In genomic region chr10:16965740-16966447, GRCh38 we compare ENCODE assay signal across 11 cellular contexts.
DNase-seq lines count a peak whose midpoint lies in the region; ATAC-seq and TF ChIP-seq lines count a peak whose summit lies in the region.
"Had no signal": no experiment of that assay in that cellular context is flagged by ENCODE, and none has a peak within 500 bp of the region (broad histone marks: within the 10 kb centered on the region; RNA-seq: fewer than 3 reads in every experiment).

No MANE protein-coding gene starts in this region.

- H3K9ac ChIP-seq in endodermal cell (ENCODE audit: extremely low read depth, low read length, poor library complexity, severe bottlenecking), result no peak overlapping the region

- H3K4me3 ChIP-seq in endodermal cell (ENCODE audit: low read length), result no peak overlapping the region

- intact Hi-C loops in activated T-helper 1 cell treated with anti-CD3 and anti-CD28 coated beads, Interleukin-12 subunit alpha, Interleukin-12 subunit beta, Interleukin-2, Interleukin-4 antibody, amounts not matched to agents 30 ng/mL and 10 ng/mL and 1 ng/mL, durations not matched to agents 14 hours and 24 hours and 36 hours (cut with micrococcal nuclease), result no loop called here

- no peaks in the 10 kb centered on the region for H3K27me3 ChIP-seq in endodermal cell (ENCODE audit: control insufficient read depth, insufficient read depth, low read length, poor library complexity, severe bottlenecking)

- no peaks in the 10 kb centered on the region for H3K36me3 ChIP-seq in endodermal cell (ENCODE audit: control insufficient read depth, insufficient read depth, low read length)

- DNase-seq in AG08395 (ENCODE audit: low spot score) (peak; percentile 91), M059J (ENCODE audit: low read depth) (peak; percentile 94), endodermal cell (peak; percentile 65), mucosa of gallbladder (ENCODE audit: low spot score) (peak; percentile 49), HuH-7 (ENCODE audit: low spot score) (no peak)
- no peak for DNase-seq in activated CD4-positive, alpha-beta T cell treated with anti-CD3 and anti-CD28 coated beads, Interleukin-2, amount 50 U/mL, for 1 hour
- DNase-seq in activated T-helper 1 cell treated with anti-CD3 and anti-CD28 coated beads, Interleukin-12 subunit alpha, Interleukin-12 subunit beta, Interleukin-2, Interleukin-4 antibody, amounts not matched to agents 30 ng/mL and 10 ng/mL and 1 ng/mL, durations not matched to agents 14 hours and 24 hours and 36 hours (ENCODE audit: low spot score), result no peak
- DNase-seq: COR-L47 had no signal

- ATAC-seq in GM21515 (IDR thresholded peaks at IDR 0.05; ENCODE audit: unreplicated experiment), result no peak
- ATAC-seq: left lobe of liver had no signal

- H3K36me3 Mint-ChIP-seq in endodermal cell (ENCODE audit: low read depth), result no peaks in the 10 kb centered on the region
- H3K36me3 Mint-ChIP-seq in activated T-helper 1 cell treated with anti-CD3 and anti-CD28 coated beads, Interleukin-12 subunit alpha, Interleukin-12 subunit beta, Interleukin-2, Interleukin-4 antibody, amounts not matched to agents 30 ng/mL and 10 ng/mL and 1 ng/mL, durations not matched to agents 14 hours and 24 hours and 36 hours (ENCODE audit: low read depth), result no peaks in the 10 kb centered on the region

- peaks cover 9% of the 10 kb centered on the region for H3K4me1 Mint-ChIP-seq in endodermal cell
- peaks cover 24% of the 10 kb centered on the region for H3K4me1 Mint-ChIP-seq in activated T-helper 1 cell treated with anti-CD3 and anti-CD28 coated beads, Interleukin-12 subunit alpha, Interleukin-12 subunit beta, Interleukin-2, Interleukin-4 antibody, amounts not matched to agents 30 ng/mL and 10 ng/mL and 1 ng/mL, durations not matched to agents 14 hours and 24 hours and 36 hours (ENCODE audit: low read depth)

- H3K27me3 Mint-ChIP-seq in endodermal cell (ENCODE audit: insufficient read depth), result no peaks in the 10 kb centered on the region
- peaks cover 18% of the 10 kb centered on the region for H3K27me3 Mint-ChIP-seq in activated T-helper 1 cell treated with anti-CD3 and anti-CD28 coated beads, Interleukin-12 subunit alpha, Interleukin-12 subunit beta, Interleukin-2, Interleukin-4 antibody, amounts not matched to agents 30 ng/mL and 10 ng/mL and 1 ng/mL, durations not matched to agents 14 hours and 24 hours and 36 hours (ENCODE audit: insufficient read depth)
- H3K27me3 Mint-ChIP-seq: activated naive CD8-positive, alpha-beta T cell had no signal

- H3K27ac ChIP-seq in endodermal cell (ENCODE audit: low read depth, low read length), result peak overlapping the region; percentile 41

- no peak overlapping the region for H3K27ac Mint-ChIP-seq in endodermal cell
- H3K27ac Mint-ChIP-seq in activated T-helper 1 cell treated with anti-CD3 and anti-CD28 coated beads, Interleukin-12 subunit alpha, Interleukin-12 subunit beta, Interleukin-2, Interleukin-4 antibody, amounts not matched to agents 30 ng/mL and 10 ng/mL and 1 ng/mL, durations not matched to agents 14 hours and 24 hours and 36 hours, result no peak overlapping the region
- H3K27ac Mint-ChIP-seq: activated naive CD8-positive, alpha-beta T cell had no signal

- H3K4me3 Mint-ChIP-seq in endodermal cell, result no peak overlapping the region
- no peak overlapping the region for H3K4me3 Mint-ChIP-seq in activated T-helper 1 cell treated with anti-CD3 and anti-CD28 coated beads, Interleukin-12 subunit alpha, Interleukin-12 subunit beta, Interleukin-2, Interleukin-4 antibody, amounts not matched to agents 30 ng/mL and 10 ng/mL and 1 ng/mL, durations not matched to agents 14 hours and 24 hours and 36 hours
- H3K4me3 Mint-ChIP-seq: activated naive CD8-positive, alpha-beta T cell had no signal

- H3K9me3 Mint-ChIP-seq in endodermal cell, result peaks cover 7% of the 10 kb centered on the region
- H3K9me3 Mint-ChIP-seq in activated T-helper 1 cell treated with anti-CD3 and anti-CD28 coated beads, Interleukin-12 subunit alpha, Interleukin-12 subunit beta, Interleukin-2, Interleukin-4 antibody, amounts not matched to agents 30 ng/mL and 10 ng/mL and 1 ng/mL, durations not matched to agents 14 hours and 24 hours and 36 hours, result no peaks in the 10 kb centered on the region

- TF ChIP-seq CTCF in endodermal cell (conservative IDR thresholded peaks at IDR 0.05), result no peak

- no peaks in the 10 kb centered on the region for H3K9me3 ChIP-seq in endodermal cell (ENCODE audit: control insufficient read depth, low read length)

- WGBS in endodermal cell (ENCODE audit: insufficient coverage in 1 of 2, insufficient read length in 1 of 2), 2 experiments, result 83 to 84% methylated on average over 8 of the region's 8 CpGs

- no peaks in the 10 kb centered on the region for H3K4me1 ChIP-seq in endodermal cell (ENCODE audit: control insufficient read depth, insufficient read depth, low read length)

Comparison
In these comparisons a context has a peak if more than half of its experiments do, and no peak if none do; other contexts are left out.
1. DNase-seq: peak in AG08395 (single experiment), M059J (single experiment), endodermal cell (single experiment) and mucosa of gallbladder (single experiment); none in HuH-7 (single experiment), activated CD4-positive, alpha-beta T cell treated with anti-CD3 and anti-CD28 coated beads, Interleukin-2, amount 50 U/mL, for 1 hour (single experiment) and activated T-helper 1 cell treated with anti-CD3 and anti-CD28 coated beads, Interleukin-12 subunit alpha, Interleukin-12 subunit beta, Interleukin-2, Interleukin-4 antibody, amounts not matched to agents 30 ng/mL and 10 ng/mL and 1 ng/mL, durations not matched to agents 14 hours and 24 hours and 36 hours (single experiment).